In the genomic region with DNA sequence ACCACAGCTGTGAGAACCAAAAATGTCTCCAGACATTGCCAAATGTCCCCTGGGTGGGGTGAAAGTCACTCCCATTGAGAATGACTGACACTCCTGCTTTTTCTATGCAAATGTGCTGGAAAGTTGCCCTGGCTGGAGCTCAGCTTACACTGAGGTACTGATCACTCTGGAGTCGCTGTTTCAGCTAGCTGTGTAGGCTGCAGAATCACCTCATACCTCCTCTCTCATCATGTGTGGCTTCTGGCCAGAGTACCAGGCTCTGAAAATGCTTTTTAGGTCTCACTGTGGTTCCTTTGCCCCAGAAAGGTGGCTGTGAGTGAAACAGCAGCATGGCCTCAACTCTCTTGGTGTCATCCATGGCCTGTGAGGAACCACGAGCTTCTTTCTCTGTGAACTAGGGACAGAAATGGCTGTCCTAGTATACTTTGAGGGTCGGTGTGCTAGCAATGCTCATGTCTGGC, we compare ENCODE assay signal across 13 cellular contexts.
DNase-seq lines count a peak whose midpoint lies in the region; ATAC-seq and TF ChIP-seq lines count a peak whose summit lies in the region.
"Had no signal": no experiment of that assay in that cellular context is flagged by ENCODE, and none has a peak within 500 bp of the region (broad histone marks: within the 10 kb centered on the region; RNA-seq: fewer than 3 reads in every experiment).

No MANE protein-coding gene starts in this region.

- no TSS peak for BruUV-seq in PC-9 (replicated peaks; lab: Mats Ljungman, UMichigan)

- peak overlapping the region; percentile 75 for H3K4me2 ChIP-seq in BLaER1
- no peak overlapping the region for H3K4me2 ChIP-seq in PC-9

- H2AFZ ChIP-seq in PC-9, result no peak overlapping the region

- intact Hi-C loops in PC-9 (cut with micrococcal nuclease; ENCODE audit: unreplicated experiment), result no loop called here

- H3K9me3 ChIP-seq in BLaER1 (peaks cover 8% of the 10 kb centered on the region), iPS-20b (ENCODE audit: insufficient read depth, low read depth, low read length) (no peaks in the 10 kb centered on the region; the same call in 1 of the 2 replicates), MG63 (no peaks in the 10 kb centered on the region), PC-9 (ENCODE audit: insufficient read depth, low read depth) (no peaks in the 10 kb centered on the region)
- H3K9me3 ChIP-seq: body of pancreas had no signal

- POLR2A ChIA-PET in PC-9 (lab: Charles Lee; ENCODE audit: unreplicated experiment), result no interaction called here

- no peaks in the 10 kb centered on the region for H3K9me2 ChIP-seq in PC-9 (ENCODE audit: insufficient read depth)

- no peak for ATAC-seq in GM21423 (IDR thresholded peaks at IDR 0.05; ENCODE audit: unreplicated experiment)
- no peak for ATAC-seq in HG03159 (IDR thresholded peaks at IDR 0.05; ENCODE audit: unreplicated experiment)
- ATAC-seq: body of pancreas, HepG2 had no signal

- H3K36me3 ChIP-seq in BLaER1 (no peaks in the 10 kb centered on the region), iPS-20b (ENCODE audit: insufficient read depth, low read depth, low read length) (no peaks in the 10 kb centered on the region), MG63 (no peaks in the 10 kb centered on the region), PC-9 (ENCODE audit: low read depth) (no peaks in the 10 kb centered on the region)

- no peaks in the 10 kb centered on the region for H3F3A ChIP-seq in PC-9 (ENCODE audit: insufficient read depth, low read depth)

- H4K20me1 ChIP-seq in BLaER1, result no peaks in the 10 kb centered on the region
- H4K20me1 ChIP-seq in PC-9 (ENCODE audit: insufficient read depth), result no peaks in the 10 kb centered on the region

- no peak overlapping the region for H3K9ac ChIP-seq in BLaER1
- H3K9ac ChIP-seq in iPS-20b (ENCODE audit: low read depth, low read length), result 0 out of 2 replicates have a peak overlapping the region, but pooled peaks have one; percentile 25

- H3K4me1 ChIP-seq in BLaER1 (peaks cover 74% of the 10 kb centered on the region), iPS-20b (ENCODE audit: insufficient read depth, low read length) (peaks cover 8% of the 10 kb centered on the region), PC-9 (replicated peaks; ENCODE audit: insufficient read depth) (no peaks in the 10 kb centered on the region)
- H3K4me1 ChIP-seq: body of pancreas had no signal

- CTCF ChIA-PET in PC-9 (lab: Charles Lee), result no interaction called here

- H3K27ac ChIP-seq in BLaER1 (peak overlapping the region; percentile 37; the same call in 1 of the 2 replicates), iPS-20b (ENCODE audit: low read length) (no peak overlapping the region), PC-9 (no peak overlapping the region)
- H3K27ac ChIP-seq: body of pancreas had no signal

- no peaks in the 10 kb centered on the region for H3K79me2 ChIP-seq in PC-9 (ENCODE audit: low read depth)

- DNase-seq in GM12865 (ENCODE audit: low read depth), result peak; percentile 83
- DNase-seq in OCI-M1 (lab: John Stamatoyannopoulos, UW), result peak; percentile 1
- no peak for DNase-seq in MG63
- DNase-seq in PC-9, result no peak
- DNase-seq: body of pancreas; CD4-positive, alpha-beta T cell; kidney; NCI-H345 had no signal

- no peak overlapping the region for H3K4me3 ChIP-seq in BLaER1
- peak overlapping the region; percentile 26 for H3K4me3 ChIP-seq in GM12865 (ENCODE audit: low read depth, low read length)
- H3K4me3 ChIP-seq in iPS-20b (ENCODE audit: low read length), result peak overlapping the region; percentile 13; the same call in 1 of the 2 replicates
- no peak overlapping the region for H3K4me3 ChIP-seq in MG63
- H3K4me3 ChIP-seq in PC-9, result no peak overlapping the region
- H3K4me3 ChIP-seq: body of pancreas had no signal

- no peak for TF ChIP-seq CTCF in GM12865 (IDR thresholded peaks at IDR 0.05; ENCODE audit: insufficient read depth, low read depth, low read length, missing control alignments)
- no peak for TF ChIP-seq CTCF in PC-9 (conservative IDR thresholded peaks at IDR 0.05)

- H3K27me3 ChIP-seq in BLaER1 (no peaks in the 10 kb centered on the region), iPS-20b (ENCODE audit: insufficient read depth, low read length) (no peaks in the 10 kb centered on the region), MG63 (no peaks in the 10 kb centered on the region), PC-9 (ENCODE audit: insufficient read depth, low read depth) (peaks cover 73% of the 10 kb centered on the region)
- H3K27me3 ChIP-seq: body of pancreas had no signal

Comparison
In these comparisons a context has a peak if more than half of its experiments do, and no peak if none do; other contexts are left out.
1. H3K4me3 ChIP-seq: peak in GM12865 (single experiment) and iPS-20b (single experiment); none in BLaER1 (single experiment), MG63 (single experiment) and PC-9 (single experiment).
2. DNase-seq: peak in GM12865 (single experiment) and OCI-M1 (single experiment); none in MG63 (single experiment) and PC-9 (0 of 2).